Comparison of ENCODE assay signal across 8 cellular contexts in the genomic region with DNA sequence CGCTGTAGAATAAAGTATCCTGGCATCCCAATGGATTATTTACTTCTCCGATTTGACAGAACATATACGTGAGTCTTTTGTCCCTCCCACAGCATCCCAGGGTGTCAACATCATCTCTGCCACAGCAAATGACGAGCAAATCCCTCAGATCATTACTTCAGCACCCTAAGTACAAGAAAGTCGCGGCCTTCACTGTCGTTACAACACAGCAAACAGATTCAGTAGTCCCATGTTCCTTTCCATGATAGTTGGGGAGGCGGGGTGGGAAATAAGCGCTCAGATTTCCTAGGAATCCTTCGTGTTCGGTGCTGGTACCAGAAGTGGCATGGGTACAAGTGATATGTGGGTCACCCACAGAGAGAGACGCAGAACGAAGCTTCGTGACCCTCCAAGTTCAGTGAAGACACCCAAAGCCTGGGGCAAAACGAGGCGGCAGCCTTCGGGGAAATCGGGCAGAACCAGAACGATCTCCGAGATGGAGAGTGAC. TPM values are rescaled to one million over a fixed set of nuclear protein-coding genes. Genes with fewer than 3 reads are reported as not detected.
DNase-seq lines count a peak whose midpoint lies in the region; ATAC-seq and TF ChIP-seq lines count a peak whose summit lies in the region.

No MANE protein-coding gene starts in this region.

- ATAC-seq in GM18870 (IDR thresholded peaks at IDR 0.05; ENCODE audit: unreplicated experiment): no peak
- no peak for ATAC-seq in GM21717 (IDR thresholded peaks at IDR 0.05; ENCODE audit: unreplicated experiment)

- DNase-seq in AG09309 (ENCODE audit: low read depth) (no peak), GM23248 (peak; percentile 77), amniotic stem cell (lab: John Stamatoyannopoulos, UW) (peak; percentile 14), hepatic stellate cell (ENCODE audit: low spot score) (peak; percentile 17)

- H3K9ac ChIP-seq in GM23248 (peak overlapping the region; percentile 70), OCI-LY3 (ENCODE audit: low read length) (peak overlapping the region; percentile 73), rectal smooth muscle tissue (ENCODE audit: low read length) (peak overlapping the region; percentile 42)

- H3K4me2 ChIP-seq in GM23248 (ENCODE audit: unreplicated experiment): peak overlapping the region; percentile 91
- H3K4me2 ChIP-seq in OCI-LY3 (ENCODE audit: low read length): peak overlapping the region; percentile 96

- in situ Hi-C loops in GM23248 (cut with MboI): loop anchor here (10.0 kb wide), 1 partner anchor 205 kb away; no protein-coding TSS in a partner anchor

- H4K20me1 ChIP-seq in GM23248 (ENCODE audit: insufficient read depth) (no peaks in the 10 kb centered on the region), OCI-LY3 (ENCODE audit: insufficient read depth, low read length) (no peaks in the 10 kb centered on the region)

- no peak for TF ChIP-seq CTCF in AG09309 (IDR thresholded peaks at IDR 0.05; ENCODE audit: control insufficient read depth, insufficient read depth, low read depth, low read length, missing control alignments)
- no peak for TF ChIP-seq CTCF in OCI-LY3 (IDR thresholded peaks at IDR 0.05; ENCODE audit: low read depth, low read length)

- H3K4me3 ChIP-seq in AG09309 (ENCODE audit: control insufficient read depth, low read depth, low read length) (peak overlapping the region; percentile 86), GM23248 (peak overlapping the region; percentile 82), OCI-LY3 (ENCODE audit: low read length) (peak overlapping the region; percentile 83), rectal smooth muscle tissue (ENCODE audit: low read length) (peak overlapping the region; percentile 81)

- no peaks in the 10 kb centered on the region for H3K9me2 ChIP-seq in GM23248 (ENCODE audit: insufficient read depth)

- H3K27me3 ChIP-seq in GM23248 (replicated peaks; ENCODE audit: insufficient read depth) (no peaks in the 10 kb centered on the region), OCI-LY3 (ENCODE audit: low read depth, low read length) (no peaks in the 10 kb centered on the region), rectal smooth muscle tissue (ENCODE audit: control insufficient read depth, insufficient read depth, low read length) (no peaks in the 10 kb centered on the region)

- WGBS in GM23248 (ENCODE audit: low coverage in 1 of 2, low lambda C conversion rate in 2 of 2, missing lambda C conversion rate in 2 of 2), 2 experiments: 2 to 3% methylated on average over 20 of the region's 20 CpGs

- H3K4me1 ChIP-seq in GM23248 (ENCODE audit: insufficient read depth): peaks cover 13% of the 10 kb centered on the region
- peaks cover 26% of the 10 kb centered on the region for H3K4me1 ChIP-seq in OCI-LY3 (ENCODE audit: low read length)
- peaks cover 2% of the 10 kb centered on the region for H3K4me1 ChIP-seq in rectal smooth muscle tissue (ENCODE audit: control insufficient read depth, insufficient read depth, low read length)

- H3K79me2 ChIP-seq in GM23248 (ENCODE audit: insufficient read depth) (peaks cover 48% of the 10 kb centered on the region), OCI-LY3 (ENCODE audit: low read length) (peaks cover 20% of the 10 kb centered on the region)

- H3K9me3 ChIP-seq in GM23248 (ENCODE audit: low read depth) (no peaks in the 10 kb centered on the region), OCI-LY3 (ENCODE audit: insufficient read depth, low read length) (no peaks in the 10 kb centered on the region)

- H2AFZ ChIP-seq in GM23248: peak overlapping the region; percentile 97
- H2AFZ ChIP-seq in OCI-LY3 (ENCODE audit: low read depth, low read length): peak overlapping the region; percentile 33; the same call in 1 of the 2 replicates

- peak overlapping the region; percentile 52 for H3K27ac ChIP-seq in GM23248
- peak overlapping the region; percentile 7; the same call in 1 of the 2 replicates for H3K27ac ChIP-seq in OCI-LY3 (ENCODE audit: low read length)
- H3K27ac ChIP-seq in rectal smooth muscle tissue (ENCODE audit: low read depth, low read length): peak overlapping the region; percentile 90

- H3K36me3 ChIP-seq in GM23248 (ENCODE audit: low read depth): no peaks in the 10 kb centered on the region
- H3K36me3 ChIP-seq in OCI-LY3 (replicated peaks; ENCODE audit: low read depth, low read length): no peaks in the 10 kb centered on the region
- no peaks in the 10 kb centered on the region for H3K36me3 ChIP-seq in rectal smooth muscle tissue (ENCODE audit: control insufficient read depth, insufficient read depth, low read length)

- H3F3A ChIP-seq in GM23248 (ENCODE audit: insufficient read depth): peaks cover 16% of the 10 kb centered on the region

RNA-seq across cellular contexts. Expression of a gene that starts 0.7 kb away (rescaled TPM):
- total RNA-seq in GM23248 (2014; rRNA removed; shearing (Covaris generic)): 6.3 and 7.6 TPM in 2 replicates
- 4.7 and 5.1 TPM in 2 replicates for polyA plus RNA-seq in GM23248 (2016; fragmentation: Nextera tagmentation; extraction: Ambion mirVana)

Comparison
In these comparisons a context has a peak if more than half of its experiments do, and no peak if none do; other contexts are left out.
1. H3K27ac ChIP-seq: peak in every context shown above with its lines; median percentile 90 in rectal smooth muscle tissue; 52 in GM23248; 7 in OCI-LY3.